34 cellular contexts compared by ENCODE assay signal in the genomic region with DNA sequence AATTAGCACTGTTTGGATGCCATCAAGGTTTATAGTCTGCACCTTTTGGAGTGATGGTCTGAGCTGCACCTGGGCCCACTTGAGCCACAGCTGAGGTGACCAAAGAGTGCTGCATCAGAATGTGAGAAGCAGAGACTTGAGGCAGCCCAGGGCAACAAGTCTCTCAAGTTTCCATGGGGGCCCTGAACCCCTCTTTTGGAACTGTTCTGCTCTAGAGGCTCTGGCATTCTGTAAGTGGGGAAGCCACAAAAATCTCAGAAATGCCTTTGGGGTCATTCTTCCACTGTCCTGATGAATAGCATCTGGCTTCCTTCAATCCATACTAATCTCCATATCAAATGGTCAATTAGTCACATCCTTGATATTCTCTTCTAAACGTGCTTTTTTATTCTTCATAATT.
"Had no signal": no experiment of that assay in that cellular context is flagged by ENCODE, and none has a peak within 500 bp of the region (broad histone marks: within the 10 kb centered on the region; RNA-seq: fewer than 3 reads in every experiment).

No MANE protein-coding gene starts in this region.

- ATAC-seq: activated T-helper 17 cell treated with anti-CD3 and anti-CD28 coated beads, Interleukin-2, amount 50 U/mL, for 72 hours; esophagus mucosa; gastrocnemius medialis; heart right ventricle; WTC11 had no signal

- DNase-seq: activated CD4-positive, alpha-beta memory T cell treated with anti-CD3 and anti-CD28 coated beads, Interleukin-2, amount 10 ng/mL, durations not matched to agents 7 days and 5 days; activated CD4-positive, alpha-beta T cell treated with anti-CD3 and anti-CD28 coated beads for 1 hour; activated CD4-positive, alpha-beta T cell treated with anti-CD3 and anti-CD28 coated beads for 4 hours; activated CD4-positive, alpha-beta T cell treated with anti-CD3 and anti-CD28 coated beads, Interleukin-2, amount 10 ng/mL, durations not matched to agents 7 days and 5 days; activated CD4-positive, alpha-beta T cell treated with anti-CD3 and anti-CD28 coated beads, Interleukin-2, amount 50 U/mL, for 4 hours; activated CD8-positive, alpha-beta memory T cell treated with anti-CD3 and anti-CD28 coated beads, Interleukin-2, amount 50 U/mL, for 48 hours; activated effector memory CD4-positive, alpha-beta T cell treated with Interleukin-2 at 50 U/mL for 16 hours; activated gamma-delta T cell treated with Interleukin-2 at 50 U/mL for 16 hours; activated naive CD4-positive, alpha-beta T cell treated with Interleukin-2 at 50 U/mL for 16 hours; activated naive CD8-positive, alpha-beta T cell treated with anti-CD3 and anti-CD28 coated beads, Interleukin-2, amount 10 ng/mL, durations not matched to agents 7 days and 5 days; activated T-cell treated with anti-CD3 and anti-CD28 coated beads for 4 hours; activated T-cell treated with anti-CD3 and anti-CD28 coated beads, Interleukin-2, amount 50 U/mL, for 24 hours; central memory CD4-positive, alpha-beta T cell; cerebellar nuclear complex; dorsolateral prefrontal cortex; effector memory CD4-positive, alpha-beta T cell; endodermal cell; foreskin fibroblast; gastrocnemius medialis; heart right ventricle; T-helper 2 cell had no signal

- H3K27me3 Mint-ChIP-seq: activated CD4-positive, alpha-beta memory T cell treated with anti-CD3 and anti-CD28 coated beads, Interleukin-2, amount 10 ng/mL, durations not matched to agents 7 days and 5 days; activated CD4-positive, alpha-beta T cell treated with anti-CD3 and anti-CD28 coated beads, Interleukin-2, amount 10 ng/mL, durations not matched to agents 7 days and 5 days; activated naive CD8-positive, alpha-beta T cell treated with anti-CD3 and anti-CD28 coated beads, Interleukin-2, amount 10 ng/mL, durations not matched to agents 7 days and 5 days; activated T-helper 17 cell treated with anti-CD3 and anti-CD28 coated beads, Interleukin-2, amount 50 U/mL, for 72 hours; brain; dendritic cell treated with granulocyte-macrophage colony-stimulating factor and Interleukin-4, amounts not matched to agents 40 ng/mL and 50 ng/mL, for 4 days had no signal

- H3K4me2 ChIP-seq: hepatocyte had no signal

- H3K4me3 ChIP-seq: ascending aorta, breast epithelium, cardiac muscle cell, coronary artery, dorsolateral prefrontal cortex, gastrocnemius medialis, heart right ventricle, hepatocyte had no signal

- H3K9me3 Mint-ChIP-seq: activated CD4-positive, alpha-beta memory T cell treated with anti-CD3 and anti-CD28 coated beads, Interleukin-2, amount 10 ng/mL, durations not matched to agents 7 days and 5 days; activated CD4-positive, alpha-beta T cell treated with anti-CD3 and anti-CD28 coated beads, Interleukin-2, amount 10 ng/mL, durations not matched to agents 7 days and 5 days; activated naive CD4-positive, alpha-beta T cell treated with anti-CD3 and anti-CD28 coated beads, Interleukin-2, amount 50 U/mL, for 24 hours; activated naive CD8-positive, alpha-beta T cell treated with anti-CD3 and anti-CD28 coated beads, Interleukin-2, amount 10 ng/mL, durations not matched to agents 7 days and 5 days; activated T-cell treated with anti-CD3 and anti-CD28 coated beads, Interleukin-2, amount 50 U/mL, for 24 hours; activated T-helper 17 cell treated with anti-CD3 and anti-CD28 coated beads, Interleukin-2, amount 50 U/mL, for 72 hours; dendritic cell treated with granulocyte-macrophage colony-stimulating factor and Interleukin-4, amounts not matched to agents 40 ng/mL and 50 ng/mL, for 4 days had no signal

- H3K27ac ChIP-seq: ascending aorta, breast epithelium, cardiac muscle cell, coronary artery, dorsolateral prefrontal cortex, gastrocnemius medialis, heart right ventricle, hepatocyte, VCaP had no signal

- H3K36me3 Mint-ChIP-seq: activated naive CD4-positive, alpha-beta T cell treated with anti-CD3 and anti-CD28 coated beads, Interleukin-2, amount 50 U/mL, for 24 hours; activated naive CD8-positive, alpha-beta T cell treated with anti-CD3 and anti-CD28 coated beads, Interleukin-2, amount 10 ng/mL, durations not matched to agents 7 days and 5 days; brain had no signal

- H3K27ac Mint-ChIP-seq: activated CD4-positive, alpha-beta memory T cell treated with anti-CD3 and anti-CD28 coated beads, Interleukin-2, amount 10 ng/mL, durations not matched to agents 7 days and 5 days; activated CD4-positive, alpha-beta T cell treated with anti-CD3 and anti-CD28 coated beads, Interleukin-2, amount 10 ng/mL, durations not matched to agents 7 days and 5 days; activated naive CD4-positive, alpha-beta T cell treated with anti-CD3 and anti-CD28 coated beads, Interleukin-2, amount 50 U/mL, for 24 hours; activated naive CD8-positive, alpha-beta T cell treated with anti-CD3 and anti-CD28 coated beads, Interleukin-2, amount 10 ng/mL, durations not matched to agents 7 days and 5 days; activated T-cell treated with anti-CD3 and anti-CD28 coated beads, Interleukin-2, amount 50 U/mL, for 24 hours; activated T-helper 17 cell treated with anti-CD3 and anti-CD28 coated beads, Interleukin-2, amount 50 U/mL, for 72 hours; brain; dendritic cell treated with granulocyte-macrophage colony-stimulating factor and Interleukin-4, amounts not matched to agents 40 ng/mL and 50 ng/mL, for 4 days; endodermal cell; WTC11 had no signal

- H3K36me3 ChIP-seq: ascending aorta, breast epithelium, cardiac muscle cell, gastrocnemius medialis, heart right ventricle had no signal

- H3K79me2 ChIP-seq: hepatocyte had no signal

- H3K4me3 Mint-ChIP-seq: activated CD4-positive, alpha-beta memory T cell treated with anti-CD3 and anti-CD28 coated beads, Interleukin-2, amount 10 ng/mL, durations not matched to agents 7 days and 5 days; activated CD4-positive, alpha-beta T cell treated with anti-CD3 and anti-CD28 coated beads, Interleukin-2, amount 10 ng/mL, durations not matched to agents 7 days and 5 days; activated naive CD4-positive, alpha-beta T cell treated with anti-CD3 and anti-CD28 coated beads, Interleukin-2, amount 50 U/mL, for 24 hours; activated naive CD8-positive, alpha-beta T cell treated with anti-CD3 and anti-CD28 coated beads, Interleukin-2, amount 10 ng/mL, durations not matched to agents 7 days and 5 days; activated T-cell treated with anti-CD3 and anti-CD28 coated beads, Interleukin-2, amount 50 U/mL, for 24 hours; activated T-helper 17 cell treated with anti-CD3 and anti-CD28 coated beads, Interleukin-2, amount 50 U/mL, for 72 hours; brain; dendritic cell treated with granulocyte-macrophage colony-stimulating factor and Interleukin-4, amounts not matched to agents 40 ng/mL and 50 ng/mL, for 4 days; endodermal cell; WTC11 had no signal

- H3K27me3 ChIP-seq: ascending aorta, cardiac muscle cell, gastrocnemius medialis, hepatocyte had no signal

- H2AFZ ChIP-seq: hepatocyte had no signal

- H3K9me3 ChIP-seq: ascending aorta, breast epithelium, gastrocnemius medialis, heart right ventricle had no signal

- H3K4me1 ChIP-seq: ascending aorta, breast epithelium, gastrocnemius medialis, heart right ventricle had no signal

- H3K4me1 Mint-ChIP-seq: activated CD4-positive, alpha-beta memory T cell treated with anti-CD3 and anti-CD28 coated beads, Interleukin-2, amount 10 ng/mL, durations not matched to agents 7 days and 5 days; activated CD4-positive, alpha-beta T cell treated with anti-CD3 and anti-CD28 coated beads, Interleukin-2, amount 10 ng/mL, durations not matched to agents 7 days and 5 days; activated naive CD8-positive, alpha-beta T cell treated with anti-CD3 and anti-CD28 coated beads, Interleukin-2, amount 10 ng/mL, durations not matched to agents 7 days and 5 days; activated T-helper 17 cell treated with anti-CD3 and anti-CD28 coated beads, Interleukin-2, amount 50 U/mL, for 72 hours; brain had no signal

- FAIRE-seq: TTC549 had no signal
